Comparison of ENCODE assay signal across 17 cellular contexts in the genomic region with DNA sequence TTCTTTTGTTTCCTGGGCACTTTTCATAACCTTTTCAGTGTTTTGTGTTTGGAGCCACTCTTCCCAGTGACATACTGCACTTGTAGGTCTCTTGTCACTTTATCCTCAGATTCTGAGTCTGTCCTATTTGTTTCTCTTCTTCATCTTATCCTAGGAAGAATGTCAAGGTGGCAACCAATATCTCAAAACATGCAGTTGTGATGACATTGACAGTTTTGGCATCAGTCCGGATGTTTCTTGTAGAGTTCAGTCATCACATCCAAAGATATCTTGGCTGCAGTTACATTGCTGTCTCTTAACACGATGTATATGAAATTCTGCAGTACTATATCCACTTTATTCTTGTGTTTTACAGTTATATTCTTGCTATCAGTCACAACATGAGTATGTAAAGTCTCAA.
"Had no signal": no experiment of that assay in that cellular context is flagged by ENCODE, and none has a peak within 500 bp of the region (broad histone marks: within the 10 kb centered on the region; RNA-seq: fewer than 3 reads in every experiment).

No MANE protein-coding gene starts in this region.

- H3K27ac Mint-ChIP-seq: activated CD4-positive, alpha-beta T cell treated with anti-CD3 and anti-CD28 coated beads, Interleukin-2, amount 10 ng/mL, durations not matched to agents 24 days and 14 days; neural progenitor cell; T-helper 1 cell treated with Interleukin-12 subunit alpha and Interleukin-12 subunit beta and Interleukin-4 antibody, amounts not matched to agents 30 μg/mL and 1 μg/mL, for 36 hours had no signal

- DNase-seq: activated CD4-positive, alpha-beta T cell treated with anti-CD3 and anti-CD28 coated beads, Interleukin-2, amount 10 ng/mL, durations not matched to agents 24 days and 14 days; activated CD4-positive, CD25-positive, alpha-beta regulatory T cell; activated CD8-positive, alpha-beta memory T cell treated with anti-CD3 and anti-CD28 coated beads for 24 hours; activated naive CD4-positive, alpha-beta T cell treated with Interleukin-2 at 50 U/mL for 16 hours; adrenal gland; hippocampal formation; mesenchymal stem cell; ovary; sigmoid colon; stimulated activated CD4-positive, alpha-beta T cell treated with anti-CD3 and anti-CD28 coated beads, Interleukin-1b, Interleukin-23, amount 100 ng/mL, for 48 hours had no signal

- H3K4me3 ChIP-seq: adrenal gland, cardiac muscle cell, neural progenitor cell, ovary, sigmoid colon, tibial nerve had no signal

- H3K4me2 ChIP-seq: neural progenitor cell had no signal

- FAIRE-seq: colon, endometrium, TTC549 had no signal

- H3K27me3 Mint-ChIP-seq: activated CD4-positive, alpha-beta T cell treated with anti-CD3 and anti-CD28 coated beads, Interleukin-2, amount 10 ng/mL, durations not matched to agents 24 days and 14 days had no signal

- H3K9me3 Mint-ChIP-seq: activated CD4-positive, alpha-beta T cell treated with anti-CD3 and anti-CD28 coated beads, Interleukin-2, amount 10 ng/mL, durations not matched to agents 24 days and 14 days; T-helper 1 cell treated with Interleukin-12 subunit alpha and Interleukin-12 subunit beta and Interleukin-4 antibody, amounts not matched to agents 30 μg/mL and 1 μg/mL, for 36 hours had no signal

- H3K9ac ChIP-seq: neural progenitor cell had no signal

- H3K27ac ChIP-seq: cardiac muscle cell, neural progenitor cell, ovary, sigmoid colon had no signal

- H3K27me3 ChIP-seq: adrenal gland, cardiac muscle cell, neural progenitor cell, ovary, sigmoid colon, tibial nerve had no signal

- H3K9me3 ChIP-seq: adrenal gland, ovary, sigmoid colon, tibial nerve had no signal

- H3K36me3 ChIP-seq: adrenal gland, cardiac muscle cell, neural progenitor cell, ovary, sigmoid colon, tibial nerve had no signal

- H3K4me3 Mint-ChIP-seq: activated CD4-positive, alpha-beta T cell treated with anti-CD3 and anti-CD28 coated beads, Interleukin-2, amount 10 ng/mL, durations not matched to agents 24 days and 14 days; neural progenitor cell; T-helper 1 cell treated with Interleukin-12 subunit alpha and Interleukin-12 subunit beta and Interleukin-4 antibody, amounts not matched to agents 30 μg/mL and 1 μg/mL, for 36 hours had no signal

- H2AFZ ChIP-seq: neural progenitor cell had no signal
